24 cellular contexts compared by ENCODE assay signal in the genomic region with DNA sequence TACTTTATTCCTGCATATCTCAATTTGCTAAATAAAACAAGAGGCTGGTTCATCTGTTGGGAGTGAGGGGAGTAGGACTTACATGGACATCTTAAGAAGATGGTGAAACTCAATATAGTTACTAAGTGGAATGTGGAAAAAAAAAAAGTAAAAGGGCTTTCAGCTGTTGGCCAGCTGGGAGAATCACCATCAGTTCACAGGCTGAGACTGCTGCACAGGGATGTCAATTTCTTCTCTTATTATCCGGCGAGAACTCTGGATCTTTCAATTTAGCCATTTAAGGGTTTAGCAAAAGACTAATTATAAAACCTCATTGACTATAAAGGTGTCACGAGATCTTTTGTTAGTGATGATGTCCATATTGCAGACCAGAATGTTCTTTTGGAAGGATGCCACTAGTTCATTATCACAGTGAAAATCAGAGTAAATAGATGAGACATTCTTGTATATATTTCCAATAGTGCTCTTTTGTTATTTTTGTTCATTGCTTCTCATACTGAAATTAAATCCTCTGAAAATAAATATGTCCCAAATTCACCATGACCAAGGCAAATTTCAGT.
A peak's percentile ranks its signal among the peaks of the same experiment; 100 is the strongest.
DNase-seq lines count a peak whose midpoint lies in the region; ATAC-seq and TF ChIP-seq lines count a peak whose summit lies in the region.
"Had no signal": no experiment of that assay in that cellular context is flagged by ENCODE, and none has a peak within 500 bp of the region (broad histone marks: within the 10 kb centered on the region; RNA-seq: fewer than 3 reads in every experiment).

No MANE protein-coding gene starts in this region.

- peaks cover 4% of the 10 kb centered on the region for H3K4me1 ChIP-seq in hepatocyte (ENCODE audit: insufficient read depth)
- H3K4me1 ChIP-seq: body of pancreas, colonic mucosa, tibial artery had no signal

- no peak overlapping the region for H2AFZ ChIP-seq in hepatocyte

- ATAC-seq in esophagus mucosa: no peak
- ATAC-seq: body of pancreas had no signal

- no peaks in the 10 kb centered on the region for H3K27me3 ChIP-seq in hepatocyte
- H3K27me3 ChIP-seq: BE2C, body of pancreas, colonic mucosa, tibial artery had no signal

- DNase-seq in DMS 273 (lab: John Stamatoyannopoulos, UW; ENCODE audit: unreplicated experiment) (peak; percentile 27), DMS 273 treated with DMSO at 0.1 percent for 48 hours (lab: John Stamatoyannopoulos, UW) (no peak), cerebellar cortex (ENCODE audit: low spot score) (peak; percentile 50), hepatocyte (ENCODE audit: low spot score) (no peak), superior temporal gyrus (ENCODE audit: extremely low spot score) (peak; percentile 39), NCI-H187 treated with DMSO at 0.1 percent for 48 hours (lab: John Stamatoyannopoulos, UW) (no peak), GM19240 (ENCODE audit: insufficient read length, low spot score) (no peak)
- DNase-seq: activated CD4-positive, alpha-beta memory T cell treated with anti-CD3 and anti-CD28 coated beads for 36 hours; activated CD4-positive, CD25-positive, alpha-beta regulatory T cell; activated naive CD8-positive, alpha-beta T cell treated with anti-CD3 and anti-CD28 coated beads, Interleukin-2, amount 10 ng/mL, durations not matched to agents 7 days and 5 days; BE2C; body of pancreas; colonic mucosa; DMS79 treated with DMSO at 0.1 percent for 48 hours; NCI-H2107; nucleus accumbens; retina; stimulated activated CD4-positive, alpha-beta T cell treated with anti-CD3 and anti-CD28 coated beads, Interleukin-4, amount 100 ng/mL, for 24 hours; T1000; tibial artery had no signal

- no peaks in the 10 kb centered on the region for H3K79me2 ChIP-seq in hepatocyte

- no peaks in the 10 kb centered on the region for H4K20me1 ChIP-seq in hepatocyte (ENCODE audit: insufficient read depth, poor library complexity, severe bottlenecking)

- no peak overlapping the region for H3K4me3 ChIP-seq in hepatocyte
- H3K4me3 ChIP-seq: body of pancreas, colonic mucosa, lung, tibial artery had no signal

- H3K36me3 ChIP-seq in hepatocyte (replicated peaks; ENCODE audit: insufficient read depth, low read depth): no peaks in the 10 kb centered on the region
- H3K36me3 ChIP-seq: BE2C, colonic mucosa, tibial artery had no signal

- no peaks in the 10 kb centered on the region for H3K9me2 ChIP-seq in hepatocyte (replicated peaks; ENCODE audit: insufficient read depth)

- H3K9me3 ChIP-seq in hepatocyte (ENCODE audit: low read depth): no peaks in the 10 kb centered on the region
- H3K9me3 ChIP-seq: BE2C, body of pancreas, colonic mucosa, tibial artery had no signal

- H3K27ac ChIP-seq in hepatocyte: no peak overlapping the region
- H3K27ac ChIP-seq: 22Rv1, body of pancreas, colonic mucosa, HL-60, tibial artery had no signal

- TF ChIP-seq CTCF in hepatocyte (IDR thresholded peaks at IDR 0.05; ENCODE audit: poor library complexity): no peak

- 63% methylated on average over 3 of the region's 3 CpGs for WGBS in hepatocyte (ENCODE audit: low lambda C conversion rate, missing lambda C conversion rate)

- peak overlapping the region; percentile 15 for H3K4me2 ChIP-seq in hepatocyte

Comparison
In these comparisons a context has a peak if more than half of its experiments do, and no peak if none do; other contexts are left out.
1. DNase-seq: peak in DMS 273 (single experiment), cerebellar cortex (single experiment) and superior temporal gyrus (single experiment); none in DMS 273 treated with DMSO at 0.1 percent for 48 hours (single experiment), hepatocyte (single experiment), NCI-H187 treated with DMSO at 0.1 percent for 48 hours (single experiment) and GM19240 (single experiment).